In the genomic region with DNA sequence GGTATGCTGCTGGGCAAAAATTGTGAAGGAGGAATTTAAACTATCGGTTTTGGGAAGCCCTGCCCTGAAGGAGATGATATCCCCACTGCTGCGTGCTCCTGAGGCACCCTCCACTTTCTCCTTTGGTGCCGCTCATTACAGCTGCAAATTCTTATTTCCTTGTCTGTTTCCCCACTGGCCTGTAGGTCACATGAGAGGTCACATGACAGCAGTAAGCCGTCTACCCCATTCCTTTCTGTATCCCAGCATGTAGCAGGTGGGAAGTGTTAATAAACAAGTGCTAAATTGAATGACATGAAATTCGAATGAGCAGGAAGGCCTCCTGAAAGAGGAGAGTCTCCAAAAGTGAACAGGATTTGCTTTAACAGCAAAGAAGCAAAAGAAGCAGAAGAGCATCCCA, we compare ENCODE assay signal across 1 cellular context.
A peak's percentile ranks its signal among the peaks of the same experiment; 100 is the strongest.
TF ChIP-seq lines count a peak whose summit lies in the region.

No MANE protein-coding gene starts in this region.

TF ChIP-seq in H1, 55 proteins besides CTCF, POLR2A, EP300 and RAD21:
- peak; percentile 57; the same call in 1 of the 2 replicates for TF ChIP-seq SP4 (IDR thresholded peaks at IDR 0.05; ENCODE audit: low read length)
- TF ChIP-seq USF2 (IDR thresholded peaks at IDR 0.05; ENCODE audit: low read length), result peak; percentile 80
- TF ChIP-seq EGR1 (IDR thresholded peaks at IDR 0.05; ENCODE audit: borderline replicate concordance, low read depth, low read length), result no peak
- TF ChIP-seq, protein P1, sequence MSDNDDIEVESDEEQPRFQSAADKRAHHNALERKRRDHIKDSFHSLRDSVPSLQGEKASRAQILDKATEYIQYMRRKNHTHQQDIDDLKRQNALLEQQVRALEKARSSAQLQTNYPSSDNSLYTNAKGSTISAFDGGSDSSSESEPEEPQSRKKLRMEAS (IDR thresholded peaks at IDR 0.05), result peak; percentile 42; the same call in 1 of the 2 replicates
- no peak for TF ChIP-seq POLR2AphosphoS5 (IDR thresholded peaks at IDR 0.05; ENCODE audit: low read depth, low read length)
- TF ChIP-seq KDM4A (IDR thresholded peaks at IDR 0.05; ENCODE audit: low read depth, low read length, severe bottlenecking), result no peak
- TF ChIP-seq ATF3 (IDR thresholded peaks at IDR 0.05; ENCODE audit: insufficient read depth, low read depth, low read length), result peak; percentile 80
